1 cellular context compared by ENCODE assay signal in the genomic region with DNA sequence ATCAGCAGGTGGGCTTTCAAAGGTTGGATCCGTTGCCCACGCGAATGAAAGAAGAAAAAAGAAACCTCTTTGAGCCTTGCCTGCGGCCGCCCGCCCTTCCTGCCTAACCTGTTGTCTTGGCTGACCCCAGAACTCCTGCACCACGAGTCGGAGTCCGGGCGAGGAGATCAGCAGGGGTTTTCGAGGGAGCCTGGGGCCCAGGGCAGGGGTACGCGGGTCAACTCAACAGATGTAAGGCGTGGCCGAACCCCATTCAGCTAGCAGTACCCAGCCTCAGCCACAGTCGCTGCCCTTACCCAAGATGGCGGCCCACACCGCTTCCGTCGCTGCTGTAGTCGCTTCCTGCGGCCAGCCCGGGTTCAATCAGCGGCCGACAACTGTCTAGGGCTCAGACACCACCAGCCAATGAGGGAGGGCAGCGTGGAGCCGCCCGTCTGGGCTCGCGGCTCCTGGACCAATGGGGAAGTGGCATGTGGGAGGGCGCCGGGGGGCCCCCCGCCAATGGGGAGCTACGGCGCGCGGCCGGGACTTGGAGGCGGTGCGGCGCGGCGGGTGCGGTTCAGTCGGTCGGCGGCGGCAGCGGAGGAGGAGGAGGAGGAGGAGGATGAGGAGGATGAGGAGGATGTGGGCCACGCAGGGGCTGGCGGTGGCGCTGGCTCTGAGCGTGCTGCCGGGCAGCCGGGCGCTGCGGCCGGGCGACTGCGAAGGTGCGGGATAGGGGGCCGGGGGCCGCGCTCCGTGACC.
TF ChIP-seq lines count a peak whose summit lies in the region.

Gene MANF (plus strand): TSS at position 562 of the 744 bp plus-strand sequence. CDS start 52 bp downstream, at position 614.

TF ChIP-seq in K562, 482 proteins besides CTCF, POLR2A, EP300 and RAD21 (continued from another document and continues in another):
- TF ChIP-seq TAF15 (IDR thresholded peaks at IDR 0.05; ENCODE audit: low read depth, low read length) (no peak), SMARCA5 (IDR thresholded peaks at IDR 0.05) (no peak), SMARCE1 (IDR thresholded peaks at IDR 0.05) (no peak), ZNF311 (CRISPR knock-in tag; IDR thresholded peaks at IDR 0.05) (no peak), STAT6 (CRISPR knock-in tag; IDR thresholded peaks at IDR 0.05) (no peak), ZNF212 (CRISPR knock-in tag; IDR thresholded peaks at IDR 0.05) (no peak), STAT5A (IDR thresholded peaks at IDR 0.05; ENCODE audit: borderline replicate concordance, low read length) (no peak), MTA1 (IDR thresholded peaks at IDR 0.05; ENCODE audit: borderline replicate concordance) (peak; percentile 93), TCF7 (IDR thresholded peaks at IDR 0.05; ENCODE audit: borderline replicate concordance) (no peak), ZNF324 (CRISPR knock-in tag; IDR thresholded peaks at IDR 0.05) (no peak), HDAC2 (IDR thresholded peaks at IDR 0.05) (no peak), HMBOX1 (IDR thresholded peaks at IDR 0.05) (no peak), NFATC3 (IDR thresholded peaks at IDR 0.05) (no peak), ELF4 (CRISPR knock-in tag; IDR thresholded peaks at IDR 0.05) (no peak), MXD1 (CRISPR knock-in tag; IDR thresholded peaks at IDR 0.05; ENCODE audit: borderline replicate concordance, poor library complexity, severe bottlenecking) (no peak), CREB3L1 (IDR thresholded peaks at IDR 0.05; ENCODE audit: borderline replicate concordance, low read depth) (no peak), GABPB2 (CRISPR knock-in tag; conservative IDR thresholded peaks at IDR 0.05) (no peak), PRPF4 (IDR thresholded peaks at IDR 0.05; ENCODE audit: insufficient read depth, low read depth, low read length, poor library complexity, severe bottlenecking) (no peak), RBM14 (IDR thresholded peaks at IDR 0.05; ENCODE audit: borderline replicate concordance, insufficient read depth, low read depth, low read length) (no peak), GTF2B (IDR thresholded peaks at IDR 0.05; ENCODE audit: extremely low read depth, insufficient read length) (no peak), ZNF224 (CRISPR knock-in tag; IDR thresholded peaks at IDR 0.05) (no peak), ZNF707 (CRISPR knock-in tag; conservative IDR thresholded peaks at IDR 0.05) (no peak), ZNF561 (CRISPR knock-in tag; conservative IDR thresholded peaks at IDR 0.05) (no peak), ZBTB7A (IDR thresholded peaks at IDR 0.05; ENCODE audit: borderline replicate concordance, control insufficient read depth, low read depth, low read length) (no peak), GTF2E2 (tag; IDR thresholded peaks at IDR 0.05) (no peak), ZNF274 (IDR thresholded peaks at IDR 0.05; ENCODE audit: borderline replicate concordance, low read depth, low read length) (no peak), NONO (IDR thresholded peaks at IDR 0.05; ENCODE audit: low read depth in 2 of 2, low read length in 1 of 2) (peak; percentile 52 to 54; a peak in 2 of 4 replicates), ESRRA (IDR thresholded peaks at IDR 0.05; ENCODE audit: borderline replicate concordance, low read depth) (peak; percentile 74), FUS (optimal IDR thresholded peaks at IDR 0.05; ENCODE audit: low read depth, low read length) (no peak), ZNF263 (CRISPR knock-in tag; IDR thresholded peaks at IDR 0.05; ENCODE audit: borderline replicate concordance) (peak; percentile 97), ZNF174 (CRISPR knock-in tag; IDR thresholded peaks at IDR 0.05) (no peak), KAT2B (IDR thresholded peaks at IDR 0.05; ENCODE audit: low read depth, low read length) (no peak), ZNF133 (CRISPR knock-in tag; IDR thresholded peaks at IDR 0.05) (no peak)
- TF ChIP-seq, protein P1, sequence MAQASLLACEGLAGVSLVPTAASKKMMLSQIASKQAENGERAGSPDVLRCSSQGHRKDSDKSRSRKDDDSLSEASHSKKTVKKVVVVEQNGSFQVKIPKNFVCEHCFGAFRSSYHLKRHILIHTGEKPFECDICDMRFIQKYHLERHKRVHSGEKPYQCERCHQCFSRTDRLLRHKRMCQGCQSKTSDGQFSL (CRISPR knock-in tag; IDR thresholded peaks at IDR 0.05), result no peak
- TF ChIP-seq, protein P1 (tag; IDR thresholded peaks at IDR 0.05), result no peak
- TF ChIP-seq, protein P2, sequence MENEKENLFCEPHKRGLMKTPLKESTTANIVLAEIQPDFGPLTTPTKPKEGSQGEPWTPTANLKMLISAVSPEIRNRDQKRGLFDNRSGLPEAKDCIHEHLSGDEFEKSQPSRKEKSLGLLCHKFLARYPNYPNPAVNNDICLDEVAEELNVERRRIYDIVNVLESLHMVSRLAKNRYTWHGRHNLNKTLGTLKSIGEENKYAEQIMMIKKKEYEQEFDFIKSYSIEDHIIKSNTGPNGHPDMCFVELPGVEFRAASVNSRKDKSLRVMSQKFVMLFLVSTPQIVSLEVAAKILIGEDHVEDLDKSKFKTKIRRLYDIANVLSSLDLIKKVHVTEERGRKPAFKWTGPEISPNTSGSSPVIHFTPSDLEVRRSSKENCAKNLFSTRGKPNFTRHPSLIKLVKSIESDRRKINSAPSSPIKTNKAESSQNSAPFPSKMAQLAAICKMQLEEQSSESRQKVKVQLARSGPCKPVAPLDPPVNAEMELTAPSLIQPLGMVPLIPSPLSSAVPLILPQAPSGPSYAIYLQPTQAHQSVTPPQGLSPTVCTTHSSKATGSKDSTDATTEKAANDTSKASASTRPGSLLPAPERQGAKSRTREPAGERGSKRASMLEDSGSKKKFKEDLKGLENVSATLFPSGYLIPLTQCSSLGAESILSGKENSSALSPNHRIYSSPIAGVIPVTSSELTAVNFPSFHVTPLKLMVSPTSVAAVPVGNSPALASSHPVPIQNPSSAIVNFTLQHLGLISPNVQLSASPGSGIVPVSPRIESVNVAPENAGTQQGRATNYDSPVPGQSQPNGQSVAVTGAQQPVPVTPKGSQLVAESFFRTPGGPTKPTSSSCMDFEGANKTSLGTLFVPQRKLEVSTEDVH (IDR thresholded peaks at IDR 0.05; ENCODE audit: low read depth, partially characterized antibody), result peak; percentile 53
- TF ChIP-seq, protein P3, sequence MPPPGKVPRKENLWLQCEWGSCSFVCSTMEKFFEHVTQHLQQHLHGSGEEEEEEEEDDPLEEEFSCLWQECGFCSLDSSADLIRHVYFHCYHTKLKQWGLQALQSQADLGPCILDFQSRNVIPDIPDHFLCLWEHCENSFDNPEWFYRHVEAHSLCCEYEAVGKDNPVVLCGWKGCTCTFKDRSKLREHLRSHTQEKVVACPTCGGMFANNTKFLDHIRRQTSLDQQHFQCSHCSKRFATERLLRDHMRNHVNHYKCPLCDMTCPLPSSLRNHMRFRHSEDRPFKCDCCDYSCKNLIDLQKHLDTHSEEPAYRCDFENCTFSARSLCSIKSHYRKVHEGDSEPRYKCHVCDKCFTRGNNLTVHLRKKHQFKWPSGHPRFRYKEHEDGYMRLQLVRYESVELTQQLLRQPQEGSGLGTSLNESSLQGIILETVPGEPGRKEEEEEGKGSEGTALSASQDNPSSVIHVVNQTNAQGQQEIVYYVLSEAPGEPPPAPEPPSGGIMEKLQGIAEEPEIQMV (tag; conservative IDR thresholded peaks at IDR 0.05; ENCODE audit: low read depth), result no peak
- TF ChIP-seq, protein P4, sequence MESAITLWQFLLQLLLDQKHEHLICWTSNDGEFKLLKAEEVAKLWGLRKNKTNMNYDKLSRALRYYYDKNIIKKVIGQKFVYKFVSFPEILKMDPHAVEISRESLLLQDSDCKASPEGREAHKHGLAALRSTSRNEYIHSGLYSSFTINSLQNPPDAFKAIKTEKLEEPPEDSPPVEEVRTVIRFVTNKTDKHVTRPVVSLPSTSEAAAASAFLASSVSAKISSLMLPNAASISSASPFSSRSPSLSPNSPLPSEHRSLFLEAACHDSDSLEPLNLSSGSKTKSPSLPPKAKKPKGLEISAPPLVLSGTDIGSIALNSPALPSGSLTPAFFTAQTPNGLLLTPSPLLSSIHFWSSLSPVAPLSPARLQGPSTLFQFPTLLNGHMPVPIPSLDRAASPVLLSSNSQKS (CRISPR knock-in tag; IDR thresholded peaks at IDR 0.05), result no peak
- TF ChIP-seq, protein P5, sequence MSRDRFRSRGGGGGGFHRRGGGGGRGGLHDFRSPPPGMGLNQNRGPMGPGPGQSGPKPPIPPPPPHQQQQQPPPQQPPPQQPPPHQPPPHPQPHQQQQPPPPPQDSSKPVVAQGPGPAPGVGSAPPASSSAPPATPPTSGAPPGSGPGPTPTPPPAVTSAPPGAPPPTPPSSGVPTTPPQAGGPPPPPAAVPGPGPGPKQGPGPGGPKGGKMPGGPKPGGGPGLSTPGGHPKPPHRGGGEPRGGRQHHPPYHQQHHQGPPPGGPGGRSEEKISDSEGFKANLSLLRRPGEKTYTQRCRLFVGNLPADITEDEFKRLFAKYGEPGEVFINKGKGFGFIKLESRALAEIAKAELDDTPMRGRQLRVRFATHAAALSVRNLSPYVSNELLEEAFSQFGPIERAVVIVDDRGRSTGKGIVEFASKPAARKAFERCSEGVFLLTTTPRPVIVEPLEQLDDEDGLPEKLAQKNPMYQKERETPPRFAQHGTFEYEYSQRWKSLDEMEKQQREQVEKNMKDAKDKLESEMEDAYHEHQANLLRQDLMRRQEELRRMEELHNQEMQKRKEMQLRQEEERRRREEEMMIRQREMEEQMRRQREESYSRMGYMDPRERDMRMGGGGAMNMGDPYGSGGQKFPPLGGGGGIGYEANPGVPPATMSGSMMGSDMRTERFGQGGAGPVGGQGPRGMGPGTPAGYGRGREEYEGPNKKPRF (IDR thresholded peaks at IDR 0.05; ENCODE audit: low read depth, low read length), result no peak
- TF ChIP-seq, protein P6, sequence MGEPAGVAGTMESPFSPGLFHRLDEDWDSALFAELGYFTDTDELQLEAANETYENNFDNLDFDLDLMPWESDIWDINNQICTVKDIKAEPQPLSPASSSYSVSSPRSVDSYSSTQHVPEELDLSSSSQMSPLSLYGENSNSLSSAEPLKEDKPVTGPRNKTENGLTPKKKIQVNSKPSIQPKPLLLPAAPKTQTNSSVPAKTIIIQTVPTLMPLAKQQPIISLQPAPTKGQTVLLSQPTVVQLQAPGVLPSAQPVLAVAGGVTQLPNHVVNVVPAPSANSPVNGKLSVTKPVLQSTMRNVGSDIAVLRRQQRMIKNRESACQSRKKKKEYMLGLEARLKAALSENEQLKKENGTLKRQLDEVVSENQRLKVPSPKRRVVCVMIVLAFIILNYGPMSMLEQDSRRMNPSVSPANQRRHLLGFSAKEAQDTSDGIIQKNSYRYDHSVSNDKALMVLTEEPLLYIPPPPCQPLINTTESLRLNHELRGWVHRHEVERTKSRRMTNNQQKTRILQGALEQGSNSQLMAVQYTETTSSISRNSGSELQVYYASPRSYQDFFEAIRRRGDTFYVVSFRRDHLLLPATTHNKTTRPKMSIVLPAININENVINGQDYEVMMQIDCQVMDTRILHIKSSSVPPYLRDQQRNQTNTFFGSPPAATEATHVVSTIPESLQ (CRISPR knock-in tag; IDR thresholded peaks at IDR 0.05), result 0 out of 2 replicates have a peak, but pooled peaks have one; percentile 30
